ENCODE assay signal across 17 cellular contexts in the genomic region with DNA sequence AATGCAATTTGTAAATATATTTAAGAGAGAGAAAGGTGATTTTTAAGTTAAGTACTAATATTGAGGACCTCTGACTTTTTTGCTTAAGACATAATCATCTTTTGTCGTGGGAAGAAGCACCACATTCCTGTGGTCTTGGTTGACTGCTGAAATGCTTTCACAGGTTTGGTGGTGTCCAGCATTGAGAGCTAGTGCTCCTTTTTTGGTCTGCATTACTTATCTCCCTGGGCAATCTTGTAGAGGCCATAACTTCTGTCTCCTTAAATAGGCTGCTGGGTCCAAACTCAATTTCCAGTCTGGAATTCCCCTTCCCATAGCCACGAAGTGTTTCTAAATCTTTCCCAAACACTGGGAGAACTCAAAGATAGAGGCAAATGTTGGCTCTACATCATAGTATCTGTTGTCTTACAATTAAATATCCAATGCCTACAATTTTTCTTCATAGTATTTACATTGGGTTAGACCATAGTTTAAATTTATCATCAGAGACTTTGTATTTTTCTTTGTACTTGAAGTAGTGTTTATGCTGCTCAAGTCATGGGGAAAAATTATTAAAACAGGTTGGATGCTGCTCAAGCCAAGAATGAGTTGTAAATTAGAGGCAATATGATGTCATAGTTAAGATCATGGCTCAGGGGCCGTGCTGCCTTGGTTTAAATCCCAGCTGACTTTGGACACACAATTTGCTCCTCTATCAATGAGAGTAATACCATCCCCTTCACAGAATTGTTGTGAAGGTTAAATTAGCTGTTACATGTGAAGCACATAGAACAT.
DNase-seq lines count a peak whose midpoint lies in the region; ATAC-seq and TF ChIP-seq lines count a peak whose summit lies in the region.
"Had no signal": no experiment of that assay in that cellular context is flagged by ENCODE, and none has a peak within 500 bp of the region (broad histone marks: within the 10 kb centered on the region; RNA-seq: fewer than 3 reads in every experiment).

No MANE protein-coding gene starts in this region.

- DNase-seq in cardiac muscle cell (ENCODE audit: low read depth in 1 of 2, low spot score in 1 of 2): peak; percentile 4 to 63
- no peak for DNase-seq in right atrium auricular region (ENCODE audit: low spot score)
- DNase-seq in astrocyte of the hippocampus (ENCODE audit: low read depth, low spot score): peak; percentile 72
- DNase-seq in islet precursor cell: peak; percentile 92
- DNase-seq in ecto neural progenitor cell (ENCODE audit: low spot score): no peak
- DNase-seq in lower lobe of right lung: no peak
- DNase-seq: 8988T; activated T-cell treated with anti-CD3 and anti-CD28 coated beads, Interleukin-2, amount 50 U/mL, for 1 hour; DMS53; H7; naive thymus-derived CD4-positive, alpha-beta T cell; NCI-H1930; NK-92 treated with Interleukin-12 subunit alpha and Interleukin-12 subunit beta, amount 100 ng/mL, for 24 hours had no signal

- H3K4me1 ChIP-seq in cardiac muscle cell (ENCODE audit: low read depth): peaks cover 7% of the 10 kb centered on the region
- H3K4me1 ChIP-seq in right atrium auricular region: no peaks in the 10 kb centered on the region
- H3K4me1 ChIP-seq in lower lobe of right lung: no peaks in the 10 kb centered on the region

- TF ChIP-seq CTCF in cardiac muscle cell (IDR thresholded peaks at IDR 0.05; ENCODE audit: low read depth, low read length) (no peak), right atrium auricular region (IDR thresholded peaks at IDR 0.05) (no peak), lower lobe of right lung (IDR thresholded peaks at IDR 0.05) (no peak)

- ATAC-seq in GM21619 (IDR thresholded peaks at IDR 0.05; ENCODE audit: unreplicated experiment): no peak
- ATAC-seq in lower lobe of right lung: no peak
- ATAC-seq in GM21515 (IDR thresholded peaks at IDR 0.05; ENCODE audit: unreplicated experiment): no peak
- ATAC-seq: K562; naive thymus-derived CD4-positive, alpha-beta T cell had no signal

- intact Hi-C loops in lower lobe of right lung (cut with DNase I): no loop called here

- H3K27me3 ChIP-seq in cardiac muscle cell: no peaks in the 10 kb centered on the region
- H3K27me3 ChIP-seq in right atrium auricular region: no peaks in the 10 kb centered on the region
- no peaks in the 10 kb centered on the region for H3K27me3 ChIP-seq in lower lobe of right lung (ENCODE audit: low read depth)

- H3K27ac ChIP-seq in cardiac muscle cell (no peak overlapping the region), right atrium auricular region (no peak overlapping the region), lower lobe of right lung (no peak overlapping the region)

- no peak overlapping the region for H3K4me3 ChIP-seq in cardiac muscle cell
- no peak overlapping the region for H3K4me3 ChIP-seq in right atrium auricular region
- no peak overlapping the region for H3K4me3 ChIP-seq in lower lobe of right lung
- H3K4me3 ChIP-seq: K562, thoracic aorta had no signal

- H3K9me3 ChIP-seq in cardiac muscle cell (ENCODE audit: low read depth): no peaks in the 10 kb centered on the region
- no peaks in the 10 kb centered on the region for H3K9me3 ChIP-seq in right atrium auricular region
- no peaks in the 10 kb centered on the region for H3K9me3 ChIP-seq in lower lobe of right lung
- H3K9me3 ChIP-seq: thoracic aorta had no signal

- H3K36me3 ChIP-seq in cardiac muscle cell (no peaks in the 10 kb centered on the region), right atrium auricular region (no peaks in the 10 kb centered on the region), lower lobe of right lung (no peaks in the 10 kb centered on the region)
- H3K36me3 ChIP-seq: thoracic aorta had no signal

Comparison
In these comparisons a context has a peak if more than half of its experiments do, and no peak if none do; other contexts are left out.
1. DNase-seq: peak in cardiac muscle cell (2 of 2), astrocyte of the hippocampus (single experiment) and islet precursor cell (single experiment); none in right atrium auricular region (single experiment), ecto neural progenitor cell (single experiment) and lower lobe of right lung (single experiment).